Comparison of ENCODE assay signal across 15 cellular contexts in genomic region chr10:43942096-43942885, GRCh38.
A peak's percentile ranks its signal among the peaks of the same experiment; 100 is the strongest.
DNase-seq lines count a peak whose midpoint lies in the region; ATAC-seq and TF ChIP-seq lines count a peak whose summit lies in the region.
"Had no signal": no experiment of that assay in that cellular context is flagged by ENCODE, and none has a peak within 500 bp of the region (broad histone marks: within the 10 kb centered on the region; RNA-seq: fewer than 3 reads in every experiment).

No MANE protein-coding gene starts in this region.

- CTCF ChIA-PET in activated CD4-positive, alpha-beta memory T cell treated with anti-CD3 and anti-CD28 coated beads, Interleukin-2, amount 10 ng/mL, durations not matched to agents 7 days and 5 days (lab: Charles Lee): no interaction called here
- CTCF ChIA-PET in activated CD4-positive, alpha-beta memory T cell treated with anti-CD3 and anti-CD28 coated beads for 36 hours (lab: Charles Lee): no interaction called here

- peak; percentile 0 for DNase-seq in activated CD4-positive, alpha-beta memory T cell treated with anti-CD3 and anti-CD28 coated beads, Interleukin-2, amount 10 ng/mL, durations not matched to agents 7 days and 5 days
- DNase-seq in activated CD4-positive, alpha-beta memory T cell treated with anti-CD3 and anti-CD28 coated beads for 36 hours: no peak
- DNase-seq in T-helper 17 cell: no peak
- peak; percentile 46 for DNase-seq in islet precursor cell
- DNase-seq in suprapubic skin (ENCODE audit: low spot score in 2 of 2): peak; percentile 40 to 68
- DNase-seq in SIG-M5 treated with dmso at 0.1 percent for 504 hours (lab: John Stamatoyannopoulos, UW; ENCODE audit: unreplicated experiment): no peak
- DNase-seq in activated T-cell treated with anti-CD3 and anti-CD28 coated beads for 4 hours: no peak
- no peak for DNase-seq in inferior parietal cortex (ENCODE audit: extremely low spot score)
- DNase-seq: 8988T; activated CD4-positive, CD25-positive, alpha-beta regulatory T cell treated with anti-CD3 and anti-CD28 coated beads, Interleukin-2, amount 50 U/mL, for 72 hours; activated naive CD8-positive, alpha-beta T cell treated with anti-CD3 and anti-CD28 coated beads for 36 hours; immature natural killer cell; midbrain; T-helper 2 cell had no signal

- no peaks in the 10 kb centered on the region for H3K27me3 ChIP-seq in suprapubic skin

- no peak overlapping the region for H3K27ac Mint-ChIP-seq in activated CD4-positive, alpha-beta memory T cell treated with anti-CD3 and anti-CD28 coated beads, Interleukin-2, amount 10 ng/mL, durations not matched to agents 7 days and 5 days
- no peak overlapping the region for H3K27ac Mint-ChIP-seq in activated CD4-positive, alpha-beta memory T cell treated with anti-CD3 and anti-CD28 coated beads for 36 hours
- peak overlapping the region; percentile 32 for H3K27ac Mint-ChIP-seq in T-helper 17 cell
- H3K27ac Mint-ChIP-seq: activated naive CD8-positive, alpha-beta T cell treated with anti-CD3 and anti-CD28 coated beads for 36 hours had no signal

- no peak overlapping the region for H3K4me3 Mint-ChIP-seq in activated CD4-positive, alpha-beta memory T cell treated with anti-CD3 and anti-CD28 coated beads, Interleukin-2, amount 10 ng/mL, durations not matched to agents 7 days and 5 days
- H3K4me3 Mint-ChIP-seq in activated CD4-positive, alpha-beta memory T cell treated with anti-CD3 and anti-CD28 coated beads for 36 hours: no peak overlapping the region
- H3K4me3 Mint-ChIP-seq in T-helper 17 cell: no peak overlapping the region
- H3K4me3 Mint-ChIP-seq: activated naive CD8-positive, alpha-beta T cell treated with anti-CD3 and anti-CD28 coated beads for 36 hours had no signal

- no peak for TF ChIP-seq EP300 in suprapubic skin (IDR thresholded peaks at IDR 0.05)

- H3K27ac ChIP-seq in suprapubic skin: no peak overlapping the region

- POLR2A ChIA-PET in activated CD4-positive, alpha-beta memory T cell treated with anti-CD3 and anti-CD28 coated beads, Interleukin-2, amount 10 ng/mL, durations not matched to agents 7 days and 5 days (lab: Charles Lee): no interaction called here
- POLR2A ChIA-PET in activated CD4-positive, alpha-beta memory T cell treated with anti-CD3 and anti-CD28 coated beads for 36 hours (lab: Charles Lee): no interaction called here

- peaks cover 2% of the 10 kb centered on the region for H3K27me3 Mint-ChIP-seq in activated CD4-positive, alpha-beta memory T cell treated with anti-CD3 and anti-CD28 coated beads, Interleukin-2, amount 10 ng/mL, durations not matched to agents 7 days and 5 days
- peaks cover 5% of the 10 kb centered on the region for H3K27me3 Mint-ChIP-seq in activated CD4-positive, alpha-beta memory T cell treated with anti-CD3 and anti-CD28 coated beads for 36 hours
- H3K27me3 Mint-ChIP-seq in T-helper 17 cell: peaks cover 37% of the 10 kb centered on the region
- H3K27me3 Mint-ChIP-seq: activated naive CD8-positive, alpha-beta T cell treated with anti-CD3 and anti-CD28 coated beads for 36 hours had no signal

- no peaks in the 10 kb centered on the region for H3K4me1 Mint-ChIP-seq in activated CD4-positive, alpha-beta memory T cell treated with anti-CD3 and anti-CD28 coated beads, Interleukin-2, amount 10 ng/mL, durations not matched to agents 7 days and 5 days
- H3K4me1 Mint-ChIP-seq in activated CD4-positive, alpha-beta memory T cell treated with anti-CD3 and anti-CD28 coated beads for 36 hours (ENCODE audit: low read depth): peaks cover 5% of the 10 kb centered on the region
- peaks cover 23% of the 10 kb centered on the region for H3K4me1 Mint-ChIP-seq in T-helper 17 cell

- TF ChIP-seq CTCF in suprapubic skin (IDR thresholded peaks at IDR 0.05): no peak

- 53% methylated on average over 7 of the region's 11 CpGs for WGBS in suprapubic skin

- no peaks in the 10 kb centered on the region for H3K9me3 ChIP-seq in T-helper 17 cell (ENCODE audit: control insufficient read depth, low read length, poor library complexity, severe bottlenecking)
- no peaks in the 10 kb centered on the region for H3K9me3 ChIP-seq in suprapubic skin
- H3K9me3 ChIP-seq: Caco-2 had no signal

- H3K4me1 ChIP-seq in suprapubic skin: peaks cover 24% of the 10 kb centered on the region
- H3K4me1 ChIP-seq: Caco-2 had no signal

- no peaks in the 10 kb centered on the region for H3K36me3 Mint-ChIP-seq in activated CD4-positive, alpha-beta memory T cell treated with anti-CD3 and anti-CD28 coated beads, Interleukin-2, amount 10 ng/mL, durations not matched to agents 7 days and 5 days (ENCODE audit: low read depth)
- no peaks in the 10 kb centered on the region for H3K36me3 Mint-ChIP-seq in activated CD4-positive, alpha-beta memory T cell treated with anti-CD3 and anti-CD28 coated beads for 36 hours
- peaks cover 2% of the 10 kb centered on the region for H3K36me3 Mint-ChIP-seq in T-helper 17 cell (ENCODE audit: low read depth)
- H3K36me3 Mint-ChIP-seq: activated naive CD8-positive, alpha-beta T cell treated with anti-CD3 and anti-CD28 coated beads for 36 hours; immature natural killer cell had no signal

- no peaks in the 10 kb centered on the region for H3K36me3 ChIP-seq in suprapubic skin

- intact Hi-C loops in activated CD4-positive, alpha-beta memory T cell treated with anti-CD3 and anti-CD28 coated beads for 36 hours (cut with micrococcal nuclease): no loop called here

- no peak for ATAC-seq in T-helper 17 cell

- TF ChIP-seq POLR2A in suprapubic skin (IDR thresholded peaks at IDR 0.05): no peak

- no peak overlapping the region for H3K4me3 ChIP-seq in suprapubic skin

- H3K9me3 Mint-ChIP-seq in activated CD4-positive, alpha-beta memory T cell treated with anti-CD3 and anti-CD28 coated beads, Interleukin-2, amount 10 ng/mL, durations not matched to agents 7 days and 5 days: no peaks in the 10 kb centered on the region
- H3K9me3 Mint-ChIP-seq in activated CD4-positive, alpha-beta memory T cell treated with anti-CD3 and anti-CD28 coated beads for 36 hours: no peaks in the 10 kb centered on the region
- H3K9me3 Mint-ChIP-seq: activated naive CD8-positive, alpha-beta T cell treated with anti-CD3 and anti-CD28 coated beads for 36 hours had no signal

Comparison
In these comparisons a context has a peak if more than half of its experiments do, and no peak if none do; other contexts are left out.
1. DNase-seq: peak in activated CD4-positive, alpha-beta memory T cell treated with anti-CD3 and anti-CD28 coated beads, Interleukin-2, amount 10 ng/mL, durations not matched to agents 7 days and 5 days (single experiment), islet precursor cell (single experiment) and suprapubic skin (2 of 2); none in activated CD4-positive, alpha-beta memory T cell treated with anti-CD3 and anti-CD28 coated beads for 36 hours (single experiment), T-helper 17 cell (0 of 3), SIG-M5 treated with dmso at 0.1 percent for 504 hours (single experiment), activated T-cell treated with anti-CD3 and anti-CD28 coated beads for 4 hours (single experiment) and inferior parietal cortex (single experiment).